8 cellular contexts compared by ENCODE assay signal in the genomic region with DNA sequence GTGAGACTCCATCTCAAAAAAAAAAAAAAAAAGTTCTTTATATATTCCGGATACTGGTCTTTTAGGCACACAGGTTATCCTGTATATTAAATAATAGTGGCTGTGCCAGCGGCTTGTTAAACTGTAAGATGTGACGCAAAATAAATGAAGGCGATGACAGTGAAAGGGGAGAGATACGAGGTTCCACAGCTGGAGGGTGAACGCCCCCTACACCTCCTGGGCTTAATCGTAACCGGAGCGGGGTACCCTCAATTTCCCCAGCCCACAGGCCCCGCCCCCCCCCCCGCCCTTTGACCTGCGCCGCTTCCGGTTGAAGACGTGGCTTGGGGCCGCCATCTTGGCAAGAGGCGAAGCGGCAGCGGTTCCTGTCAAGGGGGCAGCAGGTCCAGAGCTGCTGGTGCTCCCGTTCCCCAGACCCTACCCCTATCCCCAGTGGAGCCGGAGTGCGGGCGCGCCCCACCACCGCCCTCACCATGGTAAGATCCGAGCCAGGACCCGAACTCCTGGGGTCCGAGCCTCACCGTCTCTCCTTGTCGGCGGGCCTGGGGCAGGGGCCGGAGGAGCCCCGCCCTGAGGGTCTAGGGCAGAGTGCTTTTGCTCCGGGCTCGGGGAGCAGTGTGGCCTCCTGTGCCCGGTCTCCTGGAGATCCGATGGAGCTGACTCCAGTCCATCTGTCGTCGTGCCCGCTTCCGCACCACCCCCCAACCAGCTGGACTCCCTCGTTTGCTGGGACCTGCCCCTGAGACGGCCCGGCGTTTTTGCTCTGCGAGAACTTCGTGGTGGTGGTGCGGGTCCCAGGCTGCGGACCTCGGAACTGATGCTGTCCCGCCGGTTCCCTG. TPM values are rescaled to one million over a fixed set of nuclear protein-coding genes. Genes with fewer than 3 reads are reported as not detected.
A peak's percentile ranks its signal among the peaks of the same experiment; 100 is the strongest.
DNase-seq lines count a peak whose midpoint lies in the region; ATAC-seq, FAIRE-seq and TF ChIP-seq lines count a peak whose summit lies in the region.

ARCN1 (plus strand) TSS at position 335 of the 839 bp plus-strand sequence; CDS start at position 474, 139 bp downstream.

- H2AFZ ChIP-seq in neuron (ENCODE audit: low read depth, low read length), result peak within 1 kb of the TSS; percentile 20

- H3K27ac ChIP-seq in subcutaneous abdominal adipose tissue (ENCODE audit: low read depth, low read length), result peak within 1 kb of the TSS; percentile 97

- H3K4me1 ChIP-seq in neuron (ENCODE audit: insufficient read depth, low read length), result peaks cover 15% of the 10 kb centered on the region
- peaks cover 7 to 47% (median 44%) of the 10 kb centered on the region in 5 donors for H3K4me1 ChIP-seq in subcutaneous abdominal adipose tissue (ENCODE audit: control insufficient read depth in 5 of 5, insufficient read depth in 5 of 5, low read length in 5 of 5)

- H3K4me3 ChIP-seq in LNCaP clone FGC (ENCODE audit: low read depth, low read length) (peak within 1 kb of the TSS; percentile 90), neuron (ENCODE audit: low read length) (peak within 1 kb of the TSS; percentile 78), subcutaneous abdominal adipose tissue (ENCODE audit: low read depth in 1 of 5, low read length in 5 of 5) (peak within 1 kb of the TSS; percentile 79 to 97 (median 96))

- H3K9me3 ChIP-seq in neuron (ENCODE audit: low read length), result no peaks in the 10 kb centered on the region
- H3K9me3 ChIP-seq in subcutaneous abdominal adipose tissue (ENCODE audit: control insufficient read depth in 5 of 5, low read length in 5 of 5), result no peaks in the 10 kb centered on the region

- FAIRE-seq in D721Med (lab: Jason Lieb, UNC) (no peak), frontal cortex (lab: Jason Lieb, UNC) (no peak)

- DNase-seq in D721Med (ENCODE audit: insufficient read length, low spot score) (peak; percentile 80), LNCaP clone FGC (ENCODE audit: low read depth) (no peak), SK-N-DZ (ENCODE audit: low spot score) (peak; percentile 55), frontal cortex (ENCODE audit: low spot score in 2 of 2) (peak; percentile 66 to 77)
- DNase-seq in activated naive CD4-positive, alpha-beta T cell treated with Interleukin-2 at 50 U/mL for 16 hours, result peak; percentile 83

- H3K27me3 ChIP-seq in neuron (ENCODE audit: insufficient read depth, low read length) (no peaks in the 10 kb centered on the region), subcutaneous abdominal adipose tissue (ENCODE audit: control insufficient read depth in 5 of 5, insufficient read depth in 4 of 5, low read length in 5 of 5) (no peaks in the 10 kb centered on the region)

- H3K9ac ChIP-seq in subcutaneous abdominal adipose tissue (ENCODE audit: low read length in 5 of 5), result peak within 1 kb of the TSS; percentile 95 to 99 (median 99)

- no peak for TF ChIP-seq CTCF in D721Med (IDR thresholded peaks at IDR 0.05; ENCODE audit: insufficient read depth, missing control alignments)
- no peak for TF ChIP-seq CTCF in LNCaP clone FGC (IDR thresholded peaks at IDR 0.05; ENCODE audit: control insufficient read depth, extremely low read depth, insufficient read depth)

- peaks cover 4% of the 10 kb centered on the region for H3K36me3 ChIP-seq in neuron (ENCODE audit: insufficient read depth, low read length)
- H3K36me3 ChIP-seq in subcutaneous abdominal adipose tissue (ENCODE audit: control insufficient read depth in 5 of 5, insufficient read depth in 5 of 5, low read length in 5 of 5), result no peaks in the 10 kb centered on the region

- peak; percentile 58 for ATAC-seq in GM21717 (IDR thresholded peaks at IDR 0.05; ENCODE audit: unreplicated experiment)

RNA-seq across cellular contexts. Expression of gene ARCN1, which starts in this region (rescaled TPM):
- polyA plus RNA-seq in SK-N-DZ (2014; cell fraction: cytosol; rRNA removed), result 55.8 and 60.4 TPM in 2 replicates
- polyA plus RNA-seq in SK-N-DZ (2014; cell fraction: nucleus; rRNA removed), result 11.8 and 17.9 TPM in 2 replicates
- total RNA-seq in frontal cortex, result 71.3 TPM
